ENCODE assay signal across 8 cellular contexts in genomic region chr19:58229255-58229639, GRCh38. TPM values are rescaled to one million over a fixed set of nuclear protein-coding genes. Genes with fewer than 3 reads are reported as not detected.
A peak's percentile ranks its signal among the peaks of the same experiment; 100 is the strongest.
DNase-seq lines count a peak whose midpoint lies in the region; ATAC-seq, FAIRE-seq and TF ChIP-seq lines count a peak whose summit lies in the region.

No MANE protein-coding gene starts in this region.

- H3K4me3 ChIP-seq in astrocyte of the cerebellum (ENCODE audit: low read depth, low read length) (peak overlapping the region; percentile 76), iPS-15b (ENCODE audit: low read depth, low read length) (peak overlapping the region; percentile 62), small intestine (ENCODE audit: low read depth in 1 of 2, low read length in 2 of 2) (peak overlapping the region; percentile 70 to 86)

- peak overlapping the region in 1 of 2 donors; percentile 59 for H3K27ac ChIP-seq in small intestine (ENCODE audit: low read depth in 1 of 2, low read length in 1 of 2)

- H3K27me3 ChIP-seq in iPS-15b (ENCODE audit: control insufficient read depth, insufficient read depth, low read length) (no peaks in the 10 kb centered on the region), small intestine (ENCODE audit: control insufficient read depth in 2 of 2, insufficient read depth in 2 of 2, low read length in 2 of 2) (no peaks in the 10 kb centered on the region)

- no peaks in the 10 kb centered on the region for H3K9me3 ChIP-seq in iPS-15b (ENCODE audit: control insufficient read depth, insufficient read depth, low read length)
- peaks cover 2% of the 10 kb centered on the region for H3K9me3 ChIP-seq in small intestine (ENCODE audit: control insufficient read depth, low read depth)

- no peak for ATAC-seq in GM19023 (IDR thresholded peaks at IDR 0.05; ENCODE audit: unreplicated experiment)

- peak; percentile 18 for TF ChIP-seq CTCF in astrocyte of the cerebellum (IDR thresholded peaks at IDR 0.05; ENCODE audit: low read depth, low read length, missing control alignments)

- peak overlapping the region; percentile 95 for H3K9ac ChIP-seq in iPS-15b (ENCODE audit: low read depth, low read length)

- H3K4me1 ChIP-seq in iPS-15b (ENCODE audit: control insufficient read depth, insufficient read depth, low read length) (peaks cover 9% of the 10 kb centered on the region), small intestine (ENCODE audit: control insufficient read depth in 2 of 2, insufficient read depth in 1 of 2, low read depth in 1 of 2, low read length in 1 of 2) (peaks cover 2 to 3% of the 10 kb centered on the region in 2 donors)

- FAIRE-seq in small intestine (lab: Jason Lieb, UNC) = no peak

- in situ Hi-C loops in G401 (cut with HindIII; ENCODE audit: low sequenced_read_pairs) = loop anchor here (5.0 kb wide), 1 partner anchor 42 kb away; no protein-coding TSS in a partner anchor
- in situ Hi-C loops in astrocyte of the cerebellum (cut with HindIII; ENCODE audit: low sequenced_read_pairs) = loop anchor here (5.0 kb wide), 2 partner anchors 33 to 68 kb away; no protein-coding TSS in a partner anchor

- DNase-seq in G401 (ENCODE audit: low spot score) (peak; percentile 12), NCI-H146 (lab: John Stamatoyannopoulos, UW) (peak; percentile 69), astrocyte of the cerebellum (ENCODE audit: low read depth) (no peak), small intestine (peak; percentile 7), NCI-H2107 treated with DMSO at 0.1 percent for 48 hours (lab: John Stamatoyannopoulos, UW; ENCODE audit: unreplicated experiment) (no peak)
- no peak for DNase-seq in activated CD4-positive, CD25-positive, alpha-beta regulatory T cell treated with anti-CD3 and anti-CD28 coated beads, Interleukin-2, amount 50 U/mL, for 72 hours

- H3K36me3 ChIP-seq in iPS-15b (ENCODE audit: control insufficient read depth, insufficient read depth, low read length) (peaks cover 41% of the 10 kb centered on the region), small intestine (ENCODE audit: control insufficient read depth in 2 of 2, insufficient read depth in 2 of 2, low read length in 2 of 2) (peaks cover 14 to 32% of the 10 kb centered on the region in 2 donors)

- WGBS in small intestine, 3 donors = 15 to 42% (median 29%) methylated on average over 8 to 13 of the region's 13 CpGs

RNA-seq across cellular contexts. Expression of gene ZNF544, which starts 0.5 kb away (rescaled TPM):
- 51.5 and 64.3 TPM in 2 replicates for total RNA-seq in G401 (2014; rRNA removed; shearing (Covaris generic))
- polyA plus RNA-seq in small intestine = 10 to 100 TPM; 11.9 to 22.5 (median 13.0) TPM

RNA-seq across cellular contexts. Expression of gene ZNF274, which starts 46.4 kb away (rescaled TPM):
- 41.3 and 54.2 TPM in 2 replicates for total RNA-seq in G401 (2014; rRNA removed; shearing (Covaris generic))
- 10 to 100 TPM; 13.6 to 24.6 (median 20.8) TPM for polyA plus RNA-seq in small intestine

RNA-seq across cellular contexts. Expression of gene ZNF8, which starts 49.5 kb away (rescaled TPM):
- 5.2 and 6.5 TPM in 2 replicates for total RNA-seq in G401 (2014; rRNA removed; shearing (Covaris generic))
- polyA plus RNA-seq in small intestine = 1 to 10 TPM in 2 of 3 donors, under 1 TPM in 1; 0.54 to 1.8 (median 1.1) TPM

Comparison
In these comparisons a context has a peak if more than half of its experiments do, and no peak if none do; other contexts are left out.
1. DNase-seq: peak in G401 (single experiment), NCI-H146 (single experiment) and small intestine (single experiment); none in astrocyte of the cerebellum (single experiment), activated CD4-positive, CD25-positive, alpha-beta regulatory T cell treated with anti-CD3 and anti-CD28 coated beads, Interleukin-2, amount 50 U/mL, for 72 hours (single experiment) and NCI-H2107 treated with DMSO at 0.1 percent for 48 hours (single experiment).
2. Peak in every context shown above with its lines, with median percentiles within 50 percentile points of each other: H3K4me3 ChIP-seq.